ENCODE assay signal across 24 cellular contexts in the genomic region with DNA sequence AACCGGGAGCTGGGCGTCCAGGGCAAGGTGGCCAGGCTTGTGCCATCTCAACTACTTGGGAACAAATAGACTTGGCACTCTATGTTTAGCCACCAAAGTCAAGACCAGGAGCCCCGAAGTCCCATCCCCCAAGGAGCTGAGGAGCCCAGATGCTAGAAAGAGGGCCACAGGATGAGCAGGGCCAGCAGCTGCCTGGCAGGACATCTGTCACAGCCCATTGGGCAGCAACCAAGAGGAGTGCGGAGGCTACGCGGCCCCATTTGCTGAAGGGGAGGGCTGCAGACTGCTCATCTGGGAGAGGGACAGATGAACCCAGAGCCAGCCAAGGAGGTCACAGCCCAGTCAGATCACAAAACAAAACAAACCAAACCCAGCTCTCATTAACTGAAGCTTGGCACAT. TPM values are rescaled to one million over a fixed set of nuclear protein-coding genes. Genes with fewer than 3 reads are reported as not detected.
A peak's percentile ranks its signal among the peaks of the same experiment; 100 is the strongest.
DNase-seq lines count a peak whose midpoint lies in the region; ATAC-seq and TF ChIP-seq lines count a peak whose summit lies in the region.
"Had no signal": no experiment of that assay in that cellular context is flagged by ENCODE, and none has a peak within 500 bp of the region (broad histone marks: within the 10 kb centered on the region; RNA-seq: fewer than 3 reads in every experiment).

No MANE protein-coding gene starts in this region.

- H3K27ac Mint-ChIP-seq in nephron progenitor cell, result no peak overlapping the region
- H3K27ac Mint-ChIP-seq: activated T-helper 1 cell treated with anti-CD3 and anti-CD28 coated beads, Interleukin-12 subunit alpha, Interleukin-12 subunit beta, Interleukin-2, Interleukin-4 antibody, amounts not matched to agents 30 ng/mL and 10 ng/mL and 1 ng/mL, durations not matched to agents 14 hours and 24 hours and 36 hours; H9; mesothelial cell of epicardium; natural killer cell; T-helper 2 cell treated with Interferon-gamma antibody and Interleukin-4, amounts not matched to agents 5 μg/mL and 100 μg/mL, for 36 hours had no signal

- H3K18ac ChIP-seq in mesendoderm (ENCODE audit: low read length), result no peak overlapping the region

- TF ChIP-seq CTCF in Panc1 (IDR thresholded peaks at IDR 0.05) (no peak), nephron progenitor cell (IDR thresholded peaks at IDR 0.05) (no peak)

- POLR2A ChIA-PET in Panc1 (lab: Charles Lee), result interaction anchor here (0.9 kb wide), 1 partner anchor 25 kb away, joined by 3 read pairs; no protein-coding TSS in a partner anchor

- H3K4me3 ChIP-seq in BLaER1 treated with 17β-estradiol and CSF1 and Interleukin-3, amounts not matched to agents 10 nM and 100 nM, result no peak overlapping the region
- H3K4me3 ChIP-seq in Panc1 (ENCODE audit: low read depth in 2 of 2, low read length in 2 of 2), result no peak overlapping the region
- H3K4me3 ChIP-seq in mesendoderm (ENCODE audit: low read length), result no peak overlapping the region
- H3K4me3 ChIP-seq: breast epithelium, heart left ventricle, tibial artery had no signal

- H4K8ac ChIP-seq in mesendoderm (ENCODE audit: low read depth, low read length), result no peak overlapping the region

- no peak overlapping the region for H3K56ac ChIP-seq in mesendoderm (ENCODE audit: low read length)

- ATAC-seq in Panc1, result peak; percentile 43; the same call in 1 of the 2 replicates
- no peak for ATAC-seq in GM21576 (IDR thresholded peaks at IDR 0.05; ENCODE audit: unreplicated experiment)
- ATAC-seq in HG02678 (IDR thresholded peaks at IDR 0.05; ENCODE audit: unreplicated experiment), result no peak
- ATAC-seq: natural killer cell; stimulated activated naive CD8-positive, alpha-beta T cell treated with anti-CD3 and anti-CD28 coated beads, Interleukin-15, Interleukin-2, amounts not matched to agents 100 U/mL and 50 U/mL, for 24 hours had no signal

- no CpG with 5 or more reads among the region's 6 CpGs for WGBS in mesendoderm (ENCODE audit: extremely low coverage, insufficient coverage, low lambda C conversion rate)

- H4K5ac ChIP-seq in mesendoderm (ENCODE audit: low read length), result no peak overlapping the region

- no TSS peak for BruUV-seq in Panc1 (replicated peaks; lab: Mats Ljungman, UMichigan)

- no peaks in the 10 kb centered on the region for H3K9me3 ChIP-seq in BLaER1 treated with 17β-estradiol and CSF1 and Interleukin-3, amounts not matched to agents 10 nM and 100 nM (replicated peaks in 1 of 11)
- H3K9me3 ChIP-seq in Panc1 (ENCODE audit: control insufficient read depth, insufficient read depth, low read depth, low read length), result no peaks in the 10 kb centered on the region
- H3K9me3 ChIP-seq: breast epithelium, heart left ventricle, tibial artery had no signal

- peaks cover 13 to 30% (median 20%) of the 10 kb centered on the region in 10 experiments for H3K4me1 ChIP-seq in BLaER1 treated with 17β-estradiol and CSF1 and Interleukin-3, amounts not matched to agents 10 nM and 100 nM
- peaks cover 8% of the 10 kb centered on the region; the same call in 1 of the 2 replicates for H3K4me1 ChIP-seq in Panc1 (ENCODE audit: control insufficient read depth, insufficient read depth, low read length)
- H3K4me1 ChIP-seq in mesendoderm (ENCODE audit: control insufficient read depth, low read depth, low read length), result no peaks in the 10 kb centered on the region
- H3K4me1 ChIP-seq: breast epithelium, heart left ventricle had no signal

- H3K4ac ChIP-seq in mesendoderm (ENCODE audit: low read depth, low read length), result no peak overlapping the region

- in situ Hi-C loops in Panc1 (cut with HindIII; ENCODE audit: low pct_unique_long_range_greater_than_20kb, low sequenced_read_pairs), result no loop called here

- peaks cover 57% of the 10 kb centered on the region for H3K9me3 Mint-ChIP-seq in nephron progenitor cell
- H3K9me3 Mint-ChIP-seq: activated T-helper 1 cell treated with anti-CD3 and anti-CD28 coated beads, Interleukin-12 subunit alpha, Interleukin-12 subunit beta, Interleukin-2, Interleukin-4 antibody, amounts not matched to agents 30 ng/mL and 10 ng/mL and 1 ng/mL, durations not matched to agents 14 hours and 24 hours and 36 hours; natural killer cell; T-helper 2 cell treated with Interferon-gamma antibody and Interleukin-4, amounts not matched to agents 5 μg/mL and 100 μg/mL, for 36 hours had no signal

- H3K36me3 Mint-ChIP-seq in nephron progenitor cell (ENCODE audit: low read depth), result no peaks in the 10 kb centered on the region
- H3K36me3 Mint-ChIP-seq: CD4-positive, CD25-positive, alpha-beta regulatory T cell; mesothelial cell of epicardium; natural killer cell had no signal

- H2BK5ac ChIP-seq in mesendoderm (ENCODE audit: low read length), result no peak overlapping the region

- peak overlapping the region in 3 of 11 experiments; percentile 14 to 41 (median 22); a peak in 2 of 22 replicates for H3K9ac ChIP-seq in BLaER1 treated with 17β-estradiol and CSF1 and Interleukin-3, amounts not matched to agents 10 nM and 100 nM
- H3K9ac ChIP-seq in mesendoderm (ENCODE audit: low read length), result no peak overlapping the region

- no peak overlapping the region for H2BK120ac ChIP-seq in mesendoderm (ENCODE audit: low read depth, low read length)

- peak overlapping the region; percentile 31 to 79 (median 64); a peak in 20 of 22 replicates for H3K4me2 ChIP-seq in BLaER1 treated with 17β-estradiol and CSF1 and Interleukin-3, amounts not matched to agents 10 nM and 100 nM
- no peak overlapping the region for H3K4me2 ChIP-seq in mesendoderm (ENCODE audit: low read length)

- CTCF ChIA-PET in Panc1 (lab: Charles Lee), result interaction anchor here (1.6 kb wide), 1 partner anchor 125 kb away, joined by 3 read pairs; no protein-coding TSS in a partner anchor

- intact Hi-C loops in Panc1 (cut with micrococcal nuclease; ENCODE audit: unreplicated experiment), result no loop called here

- H4K20me1 ChIP-seq in BLaER1 treated with 17β-estradiol and CSF1 and Interleukin-3, amounts not matched to agents 10 nM and 100 nM, result no peaks in the 10 kb centered on the region

- DNase-seq in DMS 273 treated with DMSO at 0.1 percent for 48 hours (lab: John Stamatoyannopoulos, UW) (peak; percentile 21), Panc1 (ENCODE audit: low read depth, low spot score) (no peak), nephron progenitor cell (peak; percentile 43), mesendoderm (no peak)
- DNase-seq: activated naive CD4-positive, alpha-beta T cell treated with anti-CD3 and anti-CD28 coated beads, Interleukin-2, amount 50 U/mL, for 16 hours; CD4-positive, CD25-positive, alpha-beta regulatory T cell; DMS53; effector memory CD4-positive, alpha-beta T cell; erythroblast; H9; natural killer cell; NCI-H526; stimulated activated naive CD8-positive, alpha-beta T cell treated with anti-CD3 and anti-CD28 coated beads, Interleukin-15, Interleukin-2, amounts not matched to agents 100 U/mL and 50 U/mL, for 24 hours; WERI-Rb-1 had no signal

- no peaks in the 10 kb centered on the region for H3K36me3 ChIP-seq in BLaER1 treated with 17β-estradiol and CSF1 and Interleukin-3, amounts not matched to agents 10 nM and 100 nM
- no peaks in the 10 kb centered on the region for H3K36me3 ChIP-seq in Panc1 (ENCODE audit: control insufficient read depth, insufficient read depth, low read length)
- H3K36me3 ChIP-seq in mesendoderm (ENCODE audit: control insufficient read depth, insufficient read depth, low read length), result no peaks in the 10 kb centered on the region
- H3K36me3 ChIP-seq: breast epithelium, heart left ventricle, tibial artery, WERI-Rb-1 had no signal

- no peaks in the 10 kb centered on the region for H3K27me3 ChIP-seq in BLaER1 treated with 17β-estradiol and CSF1 and Interleukin-3, amounts not matched to agents 10 nM and 100 nM
- H3K27me3 ChIP-seq in Panc1 (ENCODE audit: control insufficient read depth, insufficient read depth, low read length) (no peaks in the 10 kb centered on the region), mesendoderm (ENCODE audit: insufficient read depth, low read length, poor library complexity) (no peaks in the 10 kb centered on the region)
- H3K27me3 ChIP-seq: tibial artery had no signal

- H3K27me3 Mint-ChIP-seq in nephron progenitor cell (ENCODE audit: low read depth, poor library complexity), result peaks cover 6% of the 10 kb centered on the region

- no peak overlapping the region for H3K23ac ChIP-seq in mesendoderm (ENCODE audit: low read length)

- no peak overlapping the region for H2BK15ac ChIP-seq in mesendoderm (replicated peaks; ENCODE audit: low read depth)

- H3K27ac ChIP-seq in BLaER1 treated with 17β-estradiol and CSF1 and Interleukin-3, amounts not matched to agents 10 nM and 100 nM, result peak overlapping the region in 3 of 11 experiments; percentile 16 to 29 (median 26); a peak in 4 of 22 replicates
- H3K27ac ChIP-seq in Panc1 (ENCODE audit: low read length) (no peak overlapping the region), mesendoderm (ENCODE audit: low read depth, low read length) (no peak overlapping the region)
- H3K27ac ChIP-seq: breast epithelium, RWPE1, tibial artery, WERI-Rb-1 had no signal

- H3K4me1 Mint-ChIP-seq in nephron progenitor cell, result peaks cover 22% of the 10 kb centered on the region
- H3K4me1 Mint-ChIP-seq: H9, natural killer cell had no signal

- H3K79me1 ChIP-seq in mesendoderm (ENCODE audit: low read length), result no peaks in the 10 kb centered on the region

- no peak overlapping the region for H3K4me3 Mint-ChIP-seq in nephron progenitor cell
- H3K4me3 Mint-ChIP-seq: activated T-helper 1 cell treated with anti-CD3 and anti-CD28 coated beads, Interleukin-12 subunit alpha, Interleukin-12 subunit beta, Interleukin-2, Interleukin-4 antibody, amounts not matched to agents 30 ng/mL and 10 ng/mL and 1 ng/mL, durations not matched to agents 14 hours and 24 hours and 36 hours; CD4-positive, CD25-positive, alpha-beta regulatory T cell; H9; mesothelial cell of epicardium; natural killer cell; T-helper 2 cell treated with Interferon-gamma antibody and Interleukin-4, amounts not matched to agents 5 μg/mL and 100 μg/mL, for 36 hours had no signal

- H2AK5ac ChIP-seq in mesendoderm (ENCODE audit: low read length), result no peak overlapping the region

- no peaks in the 10 kb centered on the region for H3K79me2 ChIP-seq in mesendoderm (ENCODE audit: control insufficient read depth, insufficient read depth, low read length)

RNA-seq across cellular contexts. Expression of gene SOWAHD, which starts 22.9 kb away (rescaled TPM):
- 1.1 TPM for total RNA-seq in Panc1 (2021; ENCODE audit: unreplicated experiment)
- 0.75 TPM for polyA plus RNA-seq in Panc1 (2012; ENCODE audit: insufficient read length)
- 0.28 TPM for polyA plus RNA-seq in mesendoderm (2013, experiment 1 of 2)
- 0.20 TPM for polyA plus RNA-seq in mesendoderm (2013, experiment 2 of 2)
- total RNA-seq: CD4-positive, CD25-positive, alpha-beta regulatory T cell; mesothelial cell of epicardium had no signal

RNA-seq across cellular contexts. Expression of gene SEPTIN6, which starts 42.5 kb away (rescaled TPM):
- 31.2 TPM for total RNA-seq in Panc1 (2021; ENCODE audit: unreplicated experiment)
- 41.0 TPM for polyA plus RNA-seq in Panc1 (2012; ENCODE audit: insufficient read length)
- 19.8 TPM for polyA plus RNA-seq in mesendoderm (2013, experiment 1 of 2)
- 20.8 TPM for polyA plus RNA-seq in mesendoderm (2013, experiment 2 of 2)

RNA-seq across cellular contexts. Expression of gene RPL39, which starts 56.0 kb away (rescaled TPM):
- total RNA-seq in Panc1 (2021; ENCODE audit: unreplicated experiment), result 1,882 TPM
- polyA plus RNA-seq in Panc1 (2012; ENCODE audit: insufficient read length), result 1,687 TPM
- polyA plus RNA-seq in mesendoderm (2013, experiment 1 of 2), result 6,113 TPM
- polyA plus RNA-seq in mesendoderm (2013, experiment 2 of 2), result 6,038 TPM

Comparison
In these comparisons a context has a peak if more than half of its experiments do, and no peak if none do; other contexts are left out.
1. DNase-seq: peak in DMS 273 treated with DMSO at 0.1 percent for 48 hours (single experiment) and nephron progenitor cell (single experiment); none in Panc1 (single experiment) and mesendoderm (single experiment).